20 cellular contexts compared by ENCODE assay signal in the genomic region with DNA sequence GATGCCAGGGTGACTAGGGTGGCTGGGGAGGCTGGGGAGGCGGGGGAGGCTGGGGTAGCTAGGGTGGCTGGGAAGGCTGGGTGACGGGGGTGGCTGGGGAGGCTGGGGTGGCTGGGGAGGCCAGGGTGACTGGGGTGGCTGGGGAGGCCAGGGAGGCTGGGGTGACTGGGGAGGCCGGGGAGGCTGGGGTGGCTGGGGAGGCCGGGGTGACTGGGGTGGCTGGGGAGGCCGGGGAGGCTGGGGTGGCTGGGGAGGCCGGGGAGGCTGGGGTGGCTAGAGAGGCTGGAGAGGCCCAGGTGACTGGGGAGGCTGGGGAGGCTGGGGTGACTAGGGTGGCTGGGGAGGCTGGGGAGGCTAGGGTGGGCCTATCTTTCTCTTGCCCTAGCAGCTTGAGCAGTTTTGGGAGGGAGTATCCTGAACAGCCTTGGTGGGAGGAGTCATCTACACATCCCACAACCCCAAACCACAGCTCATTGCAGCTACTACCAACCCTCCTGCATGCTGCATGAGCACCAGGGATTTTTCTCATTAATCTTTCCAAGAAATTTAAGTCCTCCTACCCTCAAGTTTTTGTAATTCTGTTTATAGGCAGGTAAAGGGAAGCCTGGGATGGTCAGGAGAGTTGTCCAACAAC.
A peak's percentile ranks its signal among the peaks of the same experiment; 100 is the strongest.
DNase-seq lines count a peak whose midpoint lies in the region; ATAC-seq and TF ChIP-seq lines count a peak whose summit lies in the region.
"Had no signal": no experiment of that assay in that cellular context is flagged by ENCODE, and none has a peak within 500 bp of the region (broad histone marks: within the 10 kb centered on the region; RNA-seq: fewer than 3 reads in every experiment).

No MANE protein-coding gene starts in this region.

- ATAC-seq in stimulated activated memory B cell treated with anti-CD40 and anti-IgM and Interleukin-4, amounts not matched to agents 10 μg/mL and 1 μg/mL and 100 μg/mL, for 72 hours = peak; percentile 45
- no peak for ATAC-seq in activated CD4-positive, CD25-positive, alpha-beta regulatory T cell treated with anti-CD3 and anti-CD28 coated beads, Interleukin-2, amount 50 U/mL, for 24 hours
- ATAC-seq: effector memory CD8-positive, alpha-beta T cell; HCT116; natural killer cell; T-helper 17 cell had no signal

- H3K9me3 Mint-ChIP-seq in activated CD4-positive, alpha-beta T cell treated with anti-CD3 and anti-CD28 coated beads, Interleukin-2, amount 10 ng/mL, durations not matched to agents 24 days and 14 days = peaks cover 3% of the 10 kb centered on the region
- peaks cover 3% of the 10 kb centered on the region for H3K9me3 Mint-ChIP-seq in stimulated activated memory B cell treated with anti-CD40 and anti-IgM and Interleukin-4, amounts not matched to agents 10 μg/mL and 1 μg/mL and 100 μg/mL, for 72 hours
- H3K9me3 Mint-ChIP-seq: type B pancreatic cell had no signal

- no TSS peak for BruUV-seq in PC-9 (replicated peaks; lab: Mats Ljungman, UMichigan)

- no peak overlapping the region for H3K4me3 ChIP-seq in PC-9
- H3K4me3 ChIP-seq in suprapubic skin = no peak overlapping the region
- H3K4me3 ChIP-seq: breast epithelium, SJSA1 had no signal

- no peaks in the 10 kb centered on the region for H3K9me2 ChIP-seq in PC-9 (ENCODE audit: insufficient read depth)

- WGBS in suprapubic skin = 67% methylated on average over 6 of the region's 6 CpGs

- H3K27ac ChIP-seq in PC-9 (no peak overlapping the region), suprapubic skin (no peak overlapping the region)
- H3K27ac ChIP-seq: breast epithelium, C4-2B, SJSA1 had no signal

- H3K4me1 Mint-ChIP-seq in activated CD4-positive, alpha-beta T cell treated with anti-CD3 and anti-CD28 coated beads, Interleukin-2, amount 10 ng/mL, durations not matched to agents 24 days and 14 days = no peaks in the 10 kb centered on the region
- H3K4me1 Mint-ChIP-seq in stimulated activated memory B cell treated with anti-CD40 and anti-IgM and Interleukin-4, amounts not matched to agents 10 μg/mL and 1 μg/mL and 100 μg/mL, for 72 hours = no peaks in the 10 kb centered on the region
- H3K4me1 Mint-ChIP-seq: activated CD4-positive, alpha-beta T cell treated with anti-CD3 and anti-CD28 coated beads, Interleukin-2, amount 10 ng/mL, durations not matched to agents 7 days and 5 days; activated naive CD4-positive, alpha-beta T cell treated with anti-CD3 and anti-CD28 coated beads, Interleukin-2, amount 10 ng/mL, durations not matched to agents 7 days and 5 days; natural killer cell; T-helper 17 cell had no signal

- no peaks in the 10 kb centered on the region for H3K36me3 Mint-ChIP-seq in activated CD4-positive, alpha-beta T cell treated with anti-CD3 and anti-CD28 coated beads, Interleukin-2, amount 10 ng/mL, durations not matched to agents 24 days and 14 days (ENCODE audit: low read depth)
- no peaks in the 10 kb centered on the region for H3K36me3 Mint-ChIP-seq in stimulated activated memory B cell treated with anti-CD40 and anti-IgM and Interleukin-4, amounts not matched to agents 10 μg/mL and 1 μg/mL and 100 μg/mL, for 72 hours
- H3K36me3 Mint-ChIP-seq: activated naive CD4-positive, alpha-beta T cell treated with anti-CD3 and anti-CD28 coated beads, Interleukin-2, amount 10 ng/mL, durations not matched to agents 7 days and 5 days; natural killer cell; type B pancreatic cell had no signal

- H2AFZ ChIP-seq in PC-9 = no peak overlapping the region

- H3K4me2 ChIP-seq in PC-9 = no peak overlapping the region

- TF ChIP-seq POLR2A in suprapubic skin (IDR thresholded peaks at IDR 0.05) = no peak

- POLR2A ChIA-PET in PC-9 (lab: Charles Lee; ENCODE audit: unreplicated experiment) = no interaction called here

- TF ChIP-seq EP300 in suprapubic skin (IDR thresholded peaks at IDR 0.05) = no peak

- no peaks in the 10 kb centered on the region for H3K36me3 ChIP-seq in PC-9 (ENCODE audit: low read depth)
- no peaks in the 10 kb centered on the region for H3K36me3 ChIP-seq in suprapubic skin
- H3K36me3 ChIP-seq: breast epithelium, SJSA1 had no signal

- H3K27ac Mint-ChIP-seq in activated CD4-positive, alpha-beta T cell treated with anti-CD3 and anti-CD28 coated beads, Interleukin-2, amount 10 ng/mL, durations not matched to agents 24 days and 14 days = no peak overlapping the region
- H3K27ac Mint-ChIP-seq in stimulated activated memory B cell treated with anti-CD40 and anti-IgM and Interleukin-4, amounts not matched to agents 10 μg/mL and 1 μg/mL and 100 μg/mL, for 72 hours = no peak overlapping the region
- H3K27ac Mint-ChIP-seq: activated CD4-positive, alpha-beta T cell treated with anti-CD3 and anti-CD28 coated beads, Interleukin-2, amount 10 ng/mL, durations not matched to agents 7 days and 5 days; activated naive CD4-positive, alpha-beta T cell treated with anti-CD3 and anti-CD28 coated beads, Interleukin-2, amount 10 ng/mL, durations not matched to agents 7 days and 5 days; effector memory CD8-positive, alpha-beta T cell; natural killer cell; T-helper 17 cell; type B pancreatic cell had no signal

- intact Hi-C loops in activated CD4-positive, alpha-beta T cell treated with anti-CD3 and anti-CD28 coated beads, Interleukin-2, amount 10 ng/mL, durations not matched to agents 24 days and 14 days (cut with micrococcal nuclease) = no loop called here
- intact Hi-C loops in PC-9 (cut with micrococcal nuclease; ENCODE audit: unreplicated experiment) = no loop called here

- DNase-seq in activated CD4-positive, alpha-beta T cell treated with anti-CD3 and anti-CD28 coated beads, Interleukin-2, amount 10 ng/mL, durations not matched to agents 24 days and 14 days = peak; percentile 9
- DNase-seq in activated CD4-positive, alpha-beta T cell treated with anti-CD3 and anti-CD28 coated beads for 1 hour = no peak
- peak; percentile 31 for DNase-seq in GM13977 (ENCODE audit: low spot score)
- peak; percentile 67 for DNase-seq in ecto neural progenitor cell (ENCODE audit: low spot score)
- DNase-seq in PC-9 = no peak
- no peak for DNase-seq in suprapubic skin (ENCODE audit: low spot score in 2 of 2)
- DNase-seq: activated CD4-positive, alpha-beta T cell treated with anti-CD3 and anti-CD28 coated beads, Interleukin-2, amount 10 ng/mL, durations not matched to agents 7 days and 5 days; activated naive CD4-positive, alpha-beta T cell treated with anti-CD3 and anti-CD28 coated beads, Interleukin-2, amount 10 ng/mL, durations not matched to agents 7 days and 5 days; amniotic stem cell; effector memory CD8-positive, alpha-beta T cell; natural killer cell; retina; T-helper 17 cell had no signal

- H3K4me1 ChIP-seq in PC-9 (replicated peaks; ENCODE audit: insufficient read depth) (no peaks in the 10 kb centered on the region), suprapubic skin (no peaks in the 10 kb centered on the region)
- H3K4me1 ChIP-seq: breast epithelium, SJSA1 had no signal

- H3K79me2 ChIP-seq in PC-9 (ENCODE audit: low read depth) = no peaks in the 10 kb centered on the region

- no peaks in the 10 kb centered on the region; the same call in 1 of the 2 replicates for H4K20me1 ChIP-seq in PC-9 (ENCODE audit: insufficient read depth)

- H3K4me3 Mint-ChIP-seq in activated CD4-positive, alpha-beta T cell treated with anti-CD3 and anti-CD28 coated beads, Interleukin-2, amount 10 ng/mL, durations not matched to agents 24 days and 14 days = no peak overlapping the region
- H3K4me3 Mint-ChIP-seq in stimulated activated memory B cell treated with anti-CD40 and anti-IgM and Interleukin-4, amounts not matched to agents 10 μg/mL and 1 μg/mL and 100 μg/mL, for 72 hours = no peak overlapping the region
- H3K4me3 Mint-ChIP-seq: activated CD4-positive, alpha-beta T cell treated with anti-CD3 and anti-CD28 coated beads, Interleukin-2, amount 10 ng/mL, durations not matched to agents 7 days and 5 days; activated naive CD4-positive, alpha-beta T cell treated with anti-CD3 and anti-CD28 coated beads, Interleukin-2, amount 10 ng/mL, durations not matched to agents 7 days and 5 days; effector memory CD8-positive, alpha-beta T cell; natural killer cell; T-helper 17 cell; type B pancreatic cell had no signal

- TF ChIP-seq CTCF in GM13977 (IDR thresholded peaks at IDR 0.05; ENCODE audit: extremely low read depth, insufficient read depth, missing control alignments) (no peak), PC-9 (conservative IDR thresholded peaks at IDR 0.05) (no peak), suprapubic skin (IDR thresholded peaks at IDR 0.05) (no peak)

- H3K9me3 ChIP-seq in PC-9 (ENCODE audit: insufficient read depth, low read depth) (no peaks in the 10 kb centered on the region), suprapubic skin (no peaks in the 10 kb centered on the region)
- H3K9me3 ChIP-seq: breast epithelium had no signal

- no peaks in the 10 kb centered on the region for H3F3A ChIP-seq in PC-9 (ENCODE audit: insufficient read depth, low read depth)

- in situ Hi-C loops in GM13977 (cut with MboI; ENCODE audit: low pct_unique_long_range_greater_than_20kb, low sequenced_read_pairs, unreplicated experiment) = no loop called here

- CTCF ChIA-PET in PC-9 (lab: Charles Lee) = no interaction called here

- H3K27me3 Mint-ChIP-seq in activated CD4-positive, alpha-beta T cell treated with anti-CD3 and anti-CD28 coated beads, Interleukin-2, amount 10 ng/mL, durations not matched to agents 24 days and 14 days = no peaks in the 10 kb centered on the region
- H3K27me3 Mint-ChIP-seq in stimulated activated memory B cell treated with anti-CD40 and anti-IgM and Interleukin-4, amounts not matched to agents 10 μg/mL and 1 μg/mL and 100 μg/mL, for 72 hours = no peaks in the 10 kb centered on the region
- H3K27me3 Mint-ChIP-seq: activated CD4-positive, alpha-beta T cell treated with anti-CD3 and anti-CD28 coated beads, Interleukin-2, amount 10 ng/mL, durations not matched to agents 7 days and 5 days; activated naive CD4-positive, alpha-beta T cell treated with anti-CD3 and anti-CD28 coated beads, Interleukin-2, amount 10 ng/mL, durations not matched to agents 7 days and 5 days; effector memory CD8-positive, alpha-beta T cell; T-helper 17 cell had no signal

- H3K27me3 ChIP-seq in PC-9 (ENCODE audit: insufficient read depth, low read depth) = peaks cover 90% of the 10 kb centered on the region
- no peaks in the 10 kb centered on the region for H3K27me3 ChIP-seq in suprapubic skin
- H3K27me3 ChIP-seq: breast epithelium, SJSA1 had no signal

Comparison
In these comparisons a context has a peak if more than half of its experiments do, and no peak if none do; other contexts are left out.
1. DNase-seq: peak in activated CD4-positive, alpha-beta T cell treated with anti-CD3 and anti-CD28 coated beads, Interleukin-2, amount 10 ng/mL, durations not matched to agents 24 days and 14 days (single experiment), GM13977 (single experiment) and ecto neural progenitor cell (single experiment); none in activated CD4-positive, alpha-beta T cell treated with anti-CD3 and anti-CD28 coated beads for 1 hour (single experiment), PC-9 (0 of 2) and suprapubic skin (0 of 2).